Comparison of ENCODE assay signal across 17 cellular contexts in the genomic region with DNA sequence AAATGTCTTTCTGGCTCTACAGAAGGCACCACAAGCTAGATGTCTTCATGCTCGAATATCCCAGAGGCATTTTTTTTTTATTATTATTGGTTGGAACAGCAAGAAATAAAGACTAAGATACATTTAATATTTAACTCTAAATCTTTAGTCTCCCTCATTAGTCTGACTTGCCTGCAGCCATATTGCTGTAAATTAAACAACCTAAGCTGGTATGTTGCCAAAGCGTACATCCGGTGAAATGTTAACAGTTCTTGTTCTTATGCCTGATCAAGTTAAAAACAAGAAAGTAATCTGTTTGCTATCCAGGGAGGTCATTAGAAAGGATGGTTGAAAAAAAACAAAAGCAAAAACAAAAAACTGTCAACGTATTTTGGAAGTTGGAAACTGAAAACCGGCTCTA.
DNase-seq lines count a peak whose midpoint lies in the region; ATAC-seq, FAIRE-seq and TF ChIP-seq lines count a peak whose summit lies in the region.
"Had no signal": no experiment of that assay in that cellular context is flagged by ENCODE, and none has a peak within 500 bp of the region (broad histone marks: within the 10 kb centered on the region; RNA-seq: fewer than 3 reads in every experiment).

No MANE protein-coding gene starts in this region.

- intact Hi-C loops in endothelial cell of umbilical vein (cut with micrococcal nuclease): loop anchor here (10.0 kb wide), 1 partner anchor 643 kb away; the partner anchor contains the start of gene TMEFF2
- intact Hi-C loops in left lung (cut with DNase I): loop anchor here in 1 of 2 donors (10.0 kb wide), 1 partner anchor 613 kb away; no protein-coding TSS in a partner anchor
- intact Hi-C loops in posterior cingulate gyrus (cut with DNase I): no loop called here

- DNase-seq in BE2C: no peak
- peak; percentile 46 to 71 for DNase-seq in NCI-H2081 (lab: John Stamatoyannopoulos, UW)
- DNase-seq in endothelial cell of umbilical vein (ENCODE audit: low read depth, low spot score): peak; percentile 16
- DNase-seq in Kasumi-1 (lab: John Stamatoyannopoulos, UW): no peak
- no peak for DNase-seq in left lung
- no peak for DNase-seq in posterior cingulate gyrus
- DNase-seq in natural killer cell treated with Interleukin-12 subunit alpha and Interleukin-12 subunit beta and Interleukin-15 and Interleukin-18, amount 100 ng/mL, for 72 hours (ENCODE audit: low spot score): no peak
- DNase-seq: activated CD4-positive, alpha-beta T cell treated with anti-CD3 and anti-CD28 coated beads, Interleukin-2, amount 50 U/mL, for 1 hour; amniotic stem cell; effector CD8-positive, alpha-beta T cell; midbrain; NCI-H1436 treated with DMSO at 0.1 percent for 48 hours; NCI-H774 had no signal

- H3K9me3 ChIP-seq in BE2C: no peaks in the 10 kb centered on the region
- no peaks in the 10 kb centered on the region for H3K9me3 ChIP-seq in endothelial cell of umbilical vein (replicated peaks; ENCODE audit: control insufficient read depth, insufficient read depth, low read length)
- no peaks in the 10 kb centered on the region for H3K9me3 ChIP-seq in left lung

- H3K9ac ChIP-seq in endothelial cell of umbilical vein (replicated peaks; ENCODE audit: extremely low read depth, insufficient read depth, low read length): no peak overlapping the region

- dilution Hi-C loops in endothelial cell of umbilical vein (cut with MboI; ENCODE audit: extremely low pct_ligation_motif_present, low sequenced_read_pairs): loop anchor here (25.0 kb wide), 1 partner anchor 160 kb away; no protein-coding TSS in a partner anchor

- H2AFZ ChIP-seq in endothelial cell of umbilical vein (ENCODE audit: low read depth, low read length): no peak overlapping the region

- peak overlapping the region; percentile 60 for H3K27ac ChIP-seq in 22Rv1
- no peak overlapping the region for H3K27ac ChIP-seq in endothelial cell of umbilical vein (ENCODE audit: insufficient read depth, low read depth, low read length)
- no peak overlapping the region for H3K27ac ChIP-seq in left lung

- H3K36me3 Mint-ChIP-seq in natural killer cell treated with Interleukin-12 subunit alpha and Interleukin-12 subunit beta and Interleukin-15 and Interleukin-18, amount 100 ng/mL, for 72 hours: no peaks in the 10 kb centered on the region

- peaks cover 22 to 37% of the 10 kb centered on the region in 2 donors for H3K27me3 Mint-ChIP-seq in natural killer cell treated with Interleukin-12 subunit alpha and Interleukin-12 subunit beta and Interleukin-15 and Interleukin-18, amount 100 ng/mL, for 72 hours

- H3K79me2 ChIP-seq in endothelial cell of umbilical vein (ENCODE audit: control insufficient read depth, insufficient read depth, low read length): no peaks in the 10 kb centered on the region

- H4K20me1 ChIP-seq in endothelial cell of umbilical vein (replicated peaks; ENCODE audit: control insufficient read depth, extremely low read depth, insufficient read depth, low read length): no peaks in the 10 kb centered on the region

- BruUV-seq in endothelial cell of umbilical vein (replicated peaks; lab: Mats Ljungman, UMichigan): no TSS peak

- no peak for TF ChIP-seq POLR2A in endothelial cell of umbilical vein (IDR thresholded peaks at IDR 0.05; ENCODE audit: low read depth, low read length)

- CTCF ChIA-PET in endothelial cell of umbilical vein (lab: Charles Lee): interaction anchor here (0.8 to 4.9 kb wide), 6 partner anchors 12 to 611 kb away, joined by 3 to 32 read pairs (median 5); no protein-coding TSS in a partner anchor

- ATAC-seq in left lung: no peak
- no peak for ATAC-seq in natural killer cell treated with Interleukin-12 subunit alpha and Interleukin-12 subunit beta and Interleukin-15 and Interleukin-18, amount 100 ng/mL, for 72 hours

- no peaks in the 10 kb centered on the region for H3K9me3 Mint-ChIP-seq in natural killer cell treated with Interleukin-12 subunit alpha and Interleukin-12 subunit beta and Interleukin-15 and Interleukin-18, amount 100 ng/mL, for 72 hours
- H3K9me3 Mint-ChIP-seq: neural crest cell had no signal

- H3K4me1 ChIP-seq in BE2C: peaks cover 7% of the 10 kb centered on the region; the same call in 1 of the 2 replicates
- H3K4me1 ChIP-seq in endothelial cell of umbilical vein (ENCODE audit: control insufficient read depth, extremely low read depth, insufficient read depth, low read length): peaks cover 8% of the 10 kb centered on the region
- H3K4me1 ChIP-seq in left lung: peaks cover 0 to 9% of the 10 kb centered on the region in 2 donors

- peak overlapping the region; percentile 32 for H3K4me3 ChIP-seq in BE2C (ENCODE audit: low read depth, low read length)
- H3K4me3 ChIP-seq in endothelial cell of umbilical vein (replicated peaks in 1 of 3; ENCODE audit: insufficient read depth in 1 of 3, low read depth in 1 of 3, low read length in 3 of 3): no peak overlapping the region
- H3K4me3 ChIP-seq in left lung: no peak overlapping the region

- no peaks in the 10 kb centered on the region for H3K27me3 ChIP-seq in BE2C
- H3K27me3 ChIP-seq in endothelial cell of umbilical vein (ENCODE audit: control insufficient read depth in 2 of 2, insufficient read depth in 2 of 2, low read length in 2 of 2): peaks cover 3 to 7% of the 10 kb centered on the region in 2 experiments
- H3K27me3 ChIP-seq in left lung: no peaks in the 10 kb centered on the region

- POLR2A ChIA-PET in endothelial cell of umbilical vein (lab: Charles Lee): no interaction called here

- H3K4me3 Mint-ChIP-seq in natural killer cell treated with Interleukin-12 subunit alpha and Interleukin-12 subunit beta and Interleukin-15 and Interleukin-18, amount 100 ng/mL, for 72 hours: no peak overlapping the region
- H3K4me3 Mint-ChIP-seq: neural crest cell had no signal

- no peak overlapping the region for H3K4me2 ChIP-seq in endothelial cell of umbilical vein (ENCODE audit: insufficient read depth, low read length)

- H3K27ac Mint-ChIP-seq in natural killer cell treated with Interleukin-12 subunit alpha and Interleukin-12 subunit beta and Interleukin-15 and Interleukin-18, amount 100 ng/mL, for 72 hours: no peak overlapping the region

- H3K36me3 ChIP-seq in BE2C (no peaks in the 10 kb centered on the region), endothelial cell of umbilical vein (ENCODE audit: control insufficient read depth in 2 of 2, extremely low read depth in 1 of 2, insufficient read depth in 2 of 2, low read length in 2 of 2) (no peaks in the 10 kb centered on the region), left lung (no peaks in the 10 kb centered on the region)

- TF ChIP-seq CTCF in 22Rv1 (IDR thresholded peaks at IDR 0.05) (0 out of 2 replicates have a peak, but pooled peaks have one; percentile 1), BE2C (IDR thresholded peaks at IDR 0.05; ENCODE audit: low read depth, low read length) (no peak), endothelial cell of umbilical vein (IDR thresholded peaks at IDR 0.05; ENCODE audit: extremely low read depth in 1 of 2, insufficient read depth in 1 of 2, low read depth in 1 of 2, low read length in 2 of 2) (no peak), left lung (IDR thresholded peaks at IDR 0.05) (no peak)

- FAIRE-seq in endothelial cell of umbilical vein (lab: Jason Lieb, UNC): no peak
- FAIRE-seq: D721Med, RCC 7860 had no signal

- peaks cover 9 to 14% of the 10 kb centered on the region in 2 donors for H3K4me1 Mint-ChIP-seq in natural killer cell treated with Interleukin-12 subunit alpha and Interleukin-12 subunit beta and Interleukin-15 and Interleukin-18, amount 100 ng/mL, for 72 hours (ENCODE audit: low read depth in 2 of 2)

- H3K9me1 ChIP-seq in endothelial cell of umbilical vein (replicated peaks; ENCODE audit: control insufficient read depth, extremely low read depth, insufficient read depth, low read length): no peaks in the 10 kb centered on the region

TF ChIP-seq in endothelial cell of umbilical vein, 7 proteins besides CTCF, POLR2A, EP300 and RAD21:
- TF ChIP-seq MYC (IDR thresholded peaks at IDR 0.05; ENCODE audit: low read depth, low read length) (no peak), GATA2 (IDR thresholded peaks at IDR 0.05; ENCODE audit: insufficient read depth, insufficient read length, low read depth, low read length) (no peak), POLR2AphosphoS5 (IDR thresholded peaks at IDR 0.05; ENCODE audit: insufficient read depth, low read depth, low read length) (no peak), JUN (IDR thresholded peaks at IDR 0.05; ENCODE audit: borderline replicate concordance, insufficient read depth, insufficient read length, low read depth) (no peak), MAX (IDR thresholded peaks at IDR 0.05; ENCODE audit: insufficient read depth, insufficient read length) (no peak), FOS (IDR thresholded peaks at IDR 0.05; ENCODE audit: borderline replicate concordance, insufficient read depth, low read length) (no peak), EZH2 (IDR thresholded peaks at IDR 0.05; ENCODE audit: borderline replicate concordance, low read depth, low read length, severe bottlenecking) (no peak)
TF ChIP-seq in endothelial cell of umbilical vein: peak in this region for 0.

Comparison
In these comparisons a context has a peak if more than half of its experiments do, and no peak if none do; other contexts are left out.
1. DNase-seq: peak in NCI-H2081 (2 of 2) and endothelial cell of umbilical vein (single experiment); none in BE2C (single experiment), Kasumi-1 (0 of 2), left lung (0 of 2), posterior cingulate gyrus (0 of 10) and natural killer cell treated with Interleukin-12 subunit alpha and Interleukin-12 subunit beta and Interleukin-15 and Interleukin-18, amount 100 ng/mL, for 72 hours (single experiment).